ENCODE assay signal across 17 cellular contexts in the genomic region with DNA sequence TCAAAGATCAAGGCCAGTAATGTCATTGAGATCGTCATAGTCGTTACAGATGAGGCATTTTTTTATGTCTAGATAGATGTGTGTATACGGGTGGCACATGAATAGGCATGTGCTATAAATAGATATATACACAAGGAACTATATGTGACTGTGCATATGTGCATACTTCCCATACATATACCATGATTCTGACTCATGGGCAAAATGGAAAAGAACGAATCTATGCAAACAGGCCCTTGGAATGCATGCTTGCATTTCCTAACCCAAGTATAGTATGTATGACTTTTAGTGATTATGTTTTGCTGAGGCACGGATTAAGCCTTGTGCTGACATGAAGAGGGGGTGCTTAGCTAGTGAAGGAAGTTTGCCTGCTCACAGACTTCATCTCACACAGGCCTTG.
"Had no signal": no experiment of that assay in that cellular context is flagged by ENCODE, and none has a peak within 500 bp of the region (broad histone marks: within the 10 kb centered on the region; RNA-seq: fewer than 3 reads in every experiment).

No MANE protein-coding gene starts in this region.

- H3K9ac ChIP-seq: parathyroid adenoma had no signal

- H3K27ac ChIP-seq: ascending aorta, breast epithelium, neutrophil, parathyroid adenoma, tibial nerve, vagina had no signal

- H3K4me1 ChIP-seq: ascending aorta, breast epithelium, parathyroid adenoma, tibial nerve, vagina had no signal

- H2AFZ ChIP-seq: parathyroid adenoma had no signal

- H3K9me3 ChIP-seq: ascending aorta, breast epithelium, neutrophil, tibial nerve, vagina had no signal

- H3K4me3 ChIP-seq: ascending aorta, breast epithelium, tibial nerve, vagina had no signal

- H3K27me3 ChIP-seq: ascending aorta, breast epithelium, neutrophil, tibial nerve, vagina had no signal

- H3K36me3 ChIP-seq: ascending aorta, breast epithelium, neutrophil, tibial nerve, vagina had no signal

- H3K79me2 ChIP-seq: parathyroid adenoma had no signal

- DNase-seq: activated CD4-positive, alpha-beta T cell treated with anti-CD3 and anti-CD28 coated beads for 1 hour; activated CD4-positive, alpha-beta T cell treated with anti-CD3 and anti-CD28 coated beads, Interleukin-2, amount 50 U/mL, for 4 hours; activated naive CD4-positive, alpha-beta T cell; activated naive CD8-positive, alpha-beta T cell treated with anti-CD3 and anti-CD28 coated beads, Interleukin-2, amount 10 ng/mL, durations not matched to agents 7 days and 5 days; activated T-cell treated with anti-CD3 and anti-CD28 coated beads for 4 hours; dermis blood vessel endothelial cell; naive thymus-derived CD4-positive, alpha-beta T cell; stimulated activated CD4-positive, alpha-beta T cell treated with anti-CD3 and anti-CD28 coated beads, Interleukin-2, amount 100 ng/mL, for 48 hours; stimulated activated naive B cell treated with anti-CD40 and anti-IgM and Interleukin-4, amounts not matched to agents 10 μg/mL and 1 μg/mL and 100 μg/mL, for 72 hours; T-cell; T-helper 9 cell had no signal

- ATAC-seq: naive thymus-derived CD4-positive, alpha-beta T cell; stimulated activated naive B cell treated with anti-CD40 and anti-IgM and Interleukin-4, amounts not matched to agents 10 μg/mL and 1 μg/mL and 100 μg/mL, for 72 hours; T-cell had no signal
